In the genomic region with DNA sequence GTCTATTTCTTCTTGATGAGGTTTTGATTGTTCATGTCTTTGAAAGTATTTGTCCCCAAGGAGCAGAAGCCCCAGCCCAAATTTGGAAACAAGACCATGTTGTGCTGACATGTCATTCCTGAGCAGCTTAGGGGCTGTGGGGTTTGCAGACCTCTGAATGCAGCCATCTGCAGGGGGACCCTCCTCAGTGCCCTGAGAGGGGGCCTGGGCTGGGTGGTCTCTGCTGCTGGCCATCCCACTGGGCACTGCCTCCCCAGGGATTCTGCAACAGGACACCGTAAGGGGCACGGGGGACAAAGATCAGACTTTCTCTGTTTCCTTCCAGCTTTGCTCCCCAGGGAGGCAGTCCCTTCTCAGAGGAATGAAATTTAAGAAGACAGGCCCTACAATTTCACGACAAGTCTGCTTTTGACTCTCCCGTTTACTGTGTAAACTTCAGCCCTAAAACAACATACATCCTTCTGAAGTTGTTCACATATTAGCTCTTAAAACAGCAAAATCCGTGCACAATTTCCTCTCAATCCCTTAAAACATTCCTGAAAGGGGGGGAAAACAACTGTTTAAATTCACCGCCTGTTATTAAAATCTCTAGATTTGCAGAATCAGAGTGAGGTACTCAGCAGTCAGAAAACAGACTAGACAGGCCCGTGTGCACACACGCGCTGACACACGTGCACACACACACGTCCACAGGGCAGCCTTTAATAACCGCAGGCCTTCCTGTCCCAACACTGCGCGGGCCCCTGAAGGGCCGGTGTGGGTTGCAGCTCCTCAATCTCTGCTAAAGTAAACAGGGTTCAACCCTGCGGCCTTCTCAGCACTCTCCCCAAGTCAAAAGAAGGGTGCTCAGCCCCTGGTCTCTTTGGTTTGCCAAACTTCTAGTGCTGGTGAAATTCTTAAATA, we compare ENCODE assay signal across 23 cellular contexts.
DNase-seq lines count a peak whose midpoint lies in the region; ATAC-seq, FAIRE-seq and TF ChIP-seq lines count a peak whose summit lies in the region.
"Had no signal": no experiment of that assay in that cellular context is flagged by ENCODE, and none has a peak within 500 bp of the region (broad histone marks: within the 10 kb centered on the region; RNA-seq: fewer than 3 reads in every experiment).

No MANE protein-coding gene starts in this region.

- DNase-seq in right lobe of liver: peak in 2 of 3 donors; percentile 5 to 31
- DNase-seq in HepG2 (ENCODE audit: low spot score): no peak
- DNase-seq in left kidney (ENCODE audit: low read depth, low spot score): peak; percentile 61
- DNase-seq in ovary: peak in 3 of 5 donors; percentile 5 to 21 (median 8)
- no peak for DNase-seq in gastrocnemius medialis
- no peak for DNase-seq in stimulated activated naive CD8-positive, alpha-beta T cell treated with anti-CD3 and anti-CD28 coated beads, Interleukin-15, amount 100 ng/mL, for 72 hours
- no peak for DNase-seq in NCI-H2196 (lab: John Stamatoyannopoulos, UW; ENCODE audit: unreplicated experiment)
- no peak for DNase-seq in mammary epithelial cell
- DNase-seq: activated CD4-positive, alpha-beta T cell treated with anti-CD3 and anti-CD28 coated beads, Interleukin-2, amount 10 ng/mL, durations not matched to agents 7 days and 5 days; CD4-positive, CD25-positive, alpha-beta regulatory T cell; esophagus squamous epithelium; GOT3; NCI-H1092 treated with DMSO at 0.1 percent for 48 hours; NCI-H2029; NCI-H446; occipital lobe; retina; SIG-M5; stimulated activated CD4-positive, alpha-beta T cell treated with anti-CD3 and anti-CD28 coated beads, Interleukin-15, amount 100 ng/mL, for 24 hours; stimulated activated CD8-positive, alpha-beta memory T cell treated with anti-CD3 and anti-CD28 coated beads, Interleukin-4, amount 100 ng/mL, for 48 hours had no signal

- peak overlapping the region in 1 of 2 donors; percentile 19 for H3K27ac Mint-ChIP-seq in stimulated activated naive CD8-positive, alpha-beta T cell treated with anti-CD3 and anti-CD28 coated beads, Interleukin-15, amount 100 ng/mL, for 72 hours
- H3K27ac Mint-ChIP-seq: activated CD4-positive, alpha-beta T cell treated with anti-CD3 and anti-CD28 coated beads, Interleukin-2, amount 10 ng/mL, durations not matched to agents 7 days and 5 days; activated T-helper 2 cell treated with anti-CD3 and anti-CD28 coated beads, Interferon-gamma antibody, Interleukin-2, Interleukin-4, amounts not matched to agents 10 μg/mL and 5 μg/mL and 100 μg/mL, durations not matched to agents 14 hours and 24 hours and 36 hours; CD4-positive, CD25-positive, alpha-beta regulatory T cell had no signal

- intact Hi-C loops in right lobe of liver (cut with DNase I): no loop called here
- intact Hi-C loops in HepG2 (cut with micrococcal nuclease; ENCODE audit: unreplicated experiment): no loop called here
- intact Hi-C loops in ovary (cut with DNase I): no loop called here
- intact Hi-C loops in gastrocnemius medialis (cut with DNase I; ENCODE audit: low total_unique reads): no loop called here
- intact Hi-C loops in mammary epithelial cell (cut with micrococcal nuclease): no loop called here

- H3K27me3 ChIP-seq in right lobe of liver (no peaks in the 10 kb centered on the region), HepG2 (ENCODE audit: control insufficient read depth in 1 of 2, insufficient read depth in 2 of 2, low read length in 2 of 2) (peaks cover 12 to 91% of the 10 kb centered on the region in 2 experiments), ovary (no peaks in the 10 kb centered on the region), gastrocnemius medialis (peaks cover 0 to 4% (median 0%) of the 10 kb centered on the region in 3 donors), mammary epithelial cell (ENCODE audit: insufficient read depth, low read length) (peaks cover 3% of the 10 kb centered on the region)
- H3K27me3 ChIP-seq: esophagus squamous epithelium had no signal

- POLR2A ChIA-PET in HepG2 (lab: Yijun Ruan, JAX): interaction anchor here (1.2 to 1.5 kb wide), 2 partner anchors 9 to 12 kb away, joined by 3 to 7 read pairs; no protein-coding TSS in a partner anchor

- H4K20me1 ChIP-seq in HepG2 (ENCODE audit: insufficient read depth, low read length) (no peaks in the 10 kb centered on the region), mammary epithelial cell (ENCODE audit: insufficient read depth, low read length) (no peaks in the 10 kb centered on the region)

- no peak for TF ChIP-seq POLR2A in right lobe of liver (IDR thresholded peaks at IDR 0.05)
- no peak for TF ChIP-seq POLR2A in HepG2 (IDR thresholded peaks at IDR 0.05; ENCODE audit: insufficient read depth in 1 of 2, low read depth in 2 of 2, low read length in 2 of 2)
- TF ChIP-seq POLR2A in ovary (IDR thresholded peaks at IDR 0.05): no peak
- no peak for TF ChIP-seq POLR2A in gastrocnemius medialis (IDR thresholded peaks at IDR 0.05)

- TF ChIP-seq RAD21 in HepG2 (CRISPR knock-in tag; IDR thresholded peaks at IDR 0.05): no peak

- H3K36me3 ChIP-seq in right lobe of liver (no peaks in the 10 kb centered on the region), HepG2 (replicated peaks in 1 of 2; ENCODE audit: control insufficient read depth in 1 of 2, insufficient read depth in 2 of 2, low read length in 2 of 2) (no peaks in the 10 kb centered on the region), ovary (no peaks in the 10 kb centered on the region), gastrocnemius medialis (no peaks in the 10 kb centered on the region), mammary epithelial cell (ENCODE audit: insufficient read depth, low read length) (no peaks in the 10 kb centered on the region)
- H3K36me3 ChIP-seq: esophagus squamous epithelium had no signal

- ATAC-seq in right lobe of liver (no peak), HepG2 (no peak), gastrocnemius medialis (no peak)
- no peak for ATAC-seq in stimulated activated naive CD8-positive, alpha-beta T cell treated with anti-CD3 and anti-CD28 coated beads, Interleukin-15, amount 100 ng/mL, for 72 hours

- H3K4me3 Mint-ChIP-seq in stimulated activated naive CD8-positive, alpha-beta T cell treated with anti-CD3 and anti-CD28 coated beads, Interleukin-15, amount 100 ng/mL, for 72 hours: no peak overlapping the region
- H3K4me3 Mint-ChIP-seq: activated CD4-positive, alpha-beta T cell treated with anti-CD3 and anti-CD28 coated beads, Interleukin-2, amount 10 ng/mL, durations not matched to agents 7 days and 5 days; CD4-positive, CD25-positive, alpha-beta regulatory T cell had no signal

- WGBS in right lobe of liver (ENCODE audit: insufficient coverage, low coverage, low lambda C conversion rate, missing lambda C conversion rate): 81% methylated on average over 5 of the region's 16 CpGs
- WGBS in HepG2 (ENCODE audit: low lambda C conversion rate): 65% methylated on average over 11 of the region's 16 CpGs
- WGBS in ovary, 3 donors: 90 to 91% (median 91%) methylated on average over 16 of the region's 16 CpGs
- WGBS in mammary epithelial cell (ENCODE audit: low coverage, missing lambda C conversion rate): 87% methylated on average over 16 of the region's 16 CpGs

- BruUV-seq in HepG2 (replicated peaks; lab: Mats Ljungman, UMichigan) (no TSS peak), mammary epithelial cell (replicated peaks; lab: Mats Ljungman, UMichigan) (no TSS peak)

- no peak overlapping the region for H3K27ac ChIP-seq in right lobe of liver
- H3K27ac ChIP-seq in HepG2 (ENCODE audit: extremely low read length, insufficient read depth, low read length): no peak overlapping the region
- no peak overlapping the region for H3K27ac ChIP-seq in ovary
- H3K27ac ChIP-seq in gastrocnemius medialis: no peak overlapping the region
- no peak overlapping the region for H3K27ac ChIP-seq in mammary epithelial cell (ENCODE audit: insufficient read depth, low read depth, low read length)
- H3K27ac ChIP-seq: coronary artery, esophagus squamous epithelium, HL-60 had no signal

- in situ Hi-C loops in HepG2 (cut with HindIII; ENCODE audit: extremely low pct_ligation_motif_present, low pct_unique_long_range_greater_than_20kb): no loop called here
- in situ Hi-C loops in gastrocnemius medialis (cut with MboI; ENCODE audit: low sequenced_read_pairs in 4 of 4): no loop called here
- in situ Hi-C loops in mammary epithelial cell (cut with MboI; ENCODE audit: low sequenced_read_pairs in 2 of 2): no loop called here

- TF ChIP-seq CTCF in right lobe of liver (IDR thresholded peaks at IDR 0.05): no peak
- TF ChIP-seq CTCF in HepG2 (CRISPR knock-in tag; IDR thresholded peaks at IDR 0.05): no peak
- TF ChIP-seq CTCF in ovary (IDR thresholded peaks at IDR 0.05): no peak
- TF ChIP-seq CTCF in gastrocnemius medialis (IDR thresholded peaks at IDR 0.05 in 4 of 5, conservative IDR thresholded peaks at IDR 0.05 in 1 of 5): no peak
- no peak for TF ChIP-seq CTCF in mammary epithelial cell (conservative IDR thresholded peaks at IDR 0.05 in 1 of 2, IDR thresholded peaks at IDR 0.05 in 1 of 2; ENCODE audit: extremely low read depth in 1 of 2, insufficient read depth in 1 of 2, low read depth in 1 of 2, low read length in 2 of 2)

- H3K27me3 Mint-ChIP-seq in stimulated activated naive CD8-positive, alpha-beta T cell treated with anti-CD3 and anti-CD28 coated beads, Interleukin-15, amount 100 ng/mL, for 72 hours: no peaks in the 10 kb centered on the region
- H3K27me3 Mint-ChIP-seq: activated CD4-positive, alpha-beta T cell treated with anti-CD3 and anti-CD28 coated beads, Interleukin-2, amount 10 ng/mL, durations not matched to agents 7 days and 5 days; CD4-positive, CD25-positive, alpha-beta regulatory T cell had no signal

- H3K4me1 ChIP-seq in right lobe of liver (no peaks in the 10 kb centered on the region), HepG2 (ENCODE audit: insufficient read depth, low read length) (peaks cover 8% of the 10 kb centered on the region), ovary (ENCODE audit: insufficient read depth) (no peaks in the 10 kb centered on the region), gastrocnemius medialis (no peaks in the 10 kb centered on the region), mammary epithelial cell (ENCODE audit: insufficient read depth, low read length) (no peaks in the 10 kb centered on the region)
- H3K4me1 ChIP-seq: esophagus squamous epithelium had no signal

- peaks cover 15% of the 10 kb centered on the region for H3K4me1 Mint-ChIP-seq in stimulated activated naive CD8-positive, alpha-beta T cell treated with anti-CD3 and anti-CD28 coated beads, Interleukin-15, amount 100 ng/mL, for 72 hours

- H3K4me2 ChIP-seq in HepG2 (ENCODE audit: low read depth, low read length): no peak overlapping the region
- no peak overlapping the region for H3K4me2 ChIP-seq in mammary epithelial cell (ENCODE audit: insufficient read depth, low read depth, low read length)

- H3K79me2 ChIP-seq in HepG2 (ENCODE audit: insufficient read depth, low read length) (no peaks in the 10 kb centered on the region), mammary epithelial cell (ENCODE audit: insufficient read depth, low read length) (no peaks in the 10 kb centered on the region)

- H2AFZ ChIP-seq in HepG2 (ENCODE audit: low read length) (no peak overlapping the region), mammary epithelial cell (ENCODE audit: low read depth, low read length) (no peak overlapping the region)

- H3K4me3 ChIP-seq in right lobe of liver (no peak overlapping the region), HepG2 (replicated peaks in 1 of 3; ENCODE audit: insufficient read depth in 1 of 3, low read depth in 2 of 3, low read length in 3 of 3) (no peak overlapping the region), ovary (no peak overlapping the region), gastrocnemius medialis (no peak overlapping the region), mammary epithelial cell (replicated peaks in 1 of 3; ENCODE audit: insufficient read depth in 1 of 3, low read depth in 2 of 3, low read length in 3 of 3) (no peak overlapping the region)
- H3K4me3 ChIP-seq: coronary artery, esophagus squamous epithelium had no signal

- H3K9ac ChIP-seq in HepG2 (ENCODE audit: insufficient read depth, low read depth, low read length) (no peak overlapping the region), mammary epithelial cell (ENCODE audit: insufficient read depth, low read length) (no peak overlapping the region)

- no peak for TF ChIP-seq EP300 in HepG2 (IDR thresholded peaks at IDR 0.05; ENCODE audit: low read depth in 2 of 2, low read length in 2 of 2)
- TF ChIP-seq EP300 in HepG2 (CRISPR knock-in tag; IDR thresholded peaks at IDR 0.05; ENCODE audit: borderline replicate concordance): no peak
- no peak for TF ChIP-seq EP300 in ovary (IDR thresholded peaks at IDR 0.05)

- CTCF ChIA-PET in HepG2 (lab: Yijun Ruan, JAX; ENCODE audit: low intra/inter-chr PET ratio, low total read pairs) (no interaction called here), mammary epithelial cell (lab: Charles Lee; ENCODE audit: low non-redundant PET) (no interaction called here)

- no peaks in the 10 kb centered on the region for H3K9me3 Mint-ChIP-seq in stimulated activated naive CD8-positive, alpha-beta T cell treated with anti-CD3 and anti-CD28 coated beads, Interleukin-15, amount 100 ng/mL, for 72 hours
- H3K9me3 Mint-ChIP-seq: activated CD4-positive, alpha-beta T cell treated with anti-CD3 and anti-CD28 coated beads, Interleukin-2, amount 10 ng/mL, durations not matched to agents 7 days and 5 days; activated T-helper 2 cell treated with anti-CD3 and anti-CD28 coated beads, Interferon-gamma antibody, Interleukin-2, Interleukin-4, amounts not matched to agents 10 μg/mL and 5 μg/mL and 100 μg/mL, durations not matched to agents 14 hours and 24 hours and 36 hours had no signal

- no peak for FAIRE-seq in HepG2 (lab: Jason Lieb, UNC)

- H3K9me3 ChIP-seq in right lobe of liver (no peaks in the 10 kb centered on the region), HepG2 (ENCODE audit: low read length) (peaks cover 8% of the 10 kb centered on the region; the same call in 1 of the 2 replicates), ovary (no peaks in the 10 kb centered on the region), gastrocnemius medialis (no peaks in the 10 kb centered on the region), mammary epithelial cell (replicated peaks; ENCODE audit: insufficient read depth, low read length) (no peaks in the 10 kb centered on the region)
- H3K9me3 ChIP-seq: esophagus squamous epithelium had no signal

- dilution Hi-C loops in mammary epithelial cell (cut with HindIII; ENCODE audit: low sequenced_read_pairs): loop anchor here (5.0 kb wide), 2 partner anchors 53 to 113 kb away; no protein-coding TSS in a partner anchor

Comparison
In these comparisons a context has a peak if more than half of its experiments do, and no peak if none do; other contexts are left out.
1. DNase-seq: peak in right lobe of liver (2 of 3), left kidney (single experiment) and ovary (3 of 5); none in HepG2 (single experiment), gastrocnemius medialis (0 of 2), stimulated activated naive CD8-positive, alpha-beta T cell treated with anti-CD3 and anti-CD28 coated beads, Interleukin-15, amount 100 ng/mL, for 72 hours (0 of 2), NCI-H2196 (single experiment) and mammary epithelial cell (single experiment).